ENCODE assay signal across 8 cellular contexts in genomic region chr4:51842554-51843308, GRCh38. TPM values are rescaled to one million over a fixed set of nuclear protein-coding genes. Genes with fewer than 3 reads are reported as not detected.
DNase-seq lines count a peak whose midpoint lies in the region; ATAC-seq, FAIRE-seq and TF ChIP-seq lines count a peak whose summit lies in the region.

Gene DCUN1D4, plus strand, starts transcription at chr4:51843153. Its CDS starts 90 bp downstream, at chr4:51843243.

- peak within 1 kb of the TSS; percentile 94 to 97 for H3K27ac ChIP-seq in kidney (ENCODE audit: low read depth in 2 of 2, low read length in 2 of 2)

- CTCF ChIA-PET in BJ (lab: Yijun Ruan, JAX) = interaction anchor here (1.4 kb wide), 1 partner anchor 10 kb away, joined by 4 read pairs; no protein-coding TSS in a partner anchor
- CTCF ChIA-PET in activated CD4-positive, alpha-beta T cell treated with anti-CD3 and anti-CD28 coated beads for 36 hours (lab: Charles Lee) = interaction anchor here (0.6 to 1.3 kb wide), 8 partner anchors 9 to 880 kb away, joined by 3 to 6 read pairs (median 3); no protein-coding TSS in a partner anchor

- peak within 1 kb of the TSS; percentile 50 to 84 for H3K9ac ChIP-seq in kidney (ENCODE audit: low read length in 2 of 2)

- peaks cover 4 to 9% of the 10 kb centered on the region in 2 donors for H3K4me1 ChIP-seq in kidney (ENCODE audit: control insufficient read depth in 1 of 2, insufficient read depth in 1 of 2, low read depth in 1 of 2, low read length in 2 of 2)

- FAIRE-seq in kidney (lab: Jason Lieb, UNC) = peak; percentile 94

- H3K4me3 ChIP-seq in BJ (ENCODE audit: low read depth, low read length) (peak within 1 kb of the TSS; percentile 93), choroid plexus epithelial cell (ENCODE audit: low read depth, low read length) (peak within 1 kb of the TSS; percentile 87), kidney (ENCODE audit: low read length in 2 of 2) (peak within 1 kb of the TSS; percentile 82 to 98)

- TF ChIP-seq CTCF in BJ (IDR thresholded peaks at IDR 0.05; ENCODE audit: insufficient read depth, low read depth, low read length) = peak; percentile 57
- TF ChIP-seq CTCF in choroid plexus epithelial cell (conservative IDR thresholded peaks at IDR 0.05; ENCODE audit: low read depth, low read length) = peak; percentile 42
- TF ChIP-seq CTCF in kidney (IDR thresholded peaks at IDR 0.05; ENCODE audit: borderline replicate concordance, extremely low read depth, insufficient read depth) = peak; percentile 36

- H3K27ac Mint-ChIP-seq in activated CD4-positive, alpha-beta T cell treated with anti-CD3 and anti-CD28 coated beads for 36 hours = peak within 1 kb of the TSS; percentile 90

- intact Hi-C loops in activated CD4-positive, alpha-beta T cell treated with anti-CD3 and anti-CD28 coated beads for 36 hours (cut with DNase I, micrococcal nuclease) = loop anchor here (1.0 to 5.0 kb wide), 7 partner anchors 50 to 1535 kb away; partner anchors contain the start of genes SGCB (in 2 of the 2), FIP1L1 (in 1 of the 2) and RASL11B (in 1 of the 2)
- intact Hi-C loops in kidney (cut with DNase I) = no loop called here

- H3K36me3 Mint-ChIP-seq in activated CD4-positive, alpha-beta T cell treated with anti-CD3 and anti-CD28 coated beads for 36 hours (ENCODE audit: low read depth) = peaks cover 4% of the 10 kb centered on the region

- peak; percentile 98 for DNase-seq in BJ (ENCODE audit: low read depth)
- peak; percentile 99 for DNase-seq in GM19238 (ENCODE audit: insufficient read length, low spot score)
- DNase-seq in NCI-H524 (lab: John Stamatoyannopoulos, UW) = peak; percentile 97 to 99
- peak; percentile 99 for DNase-seq in activated CD4-positive, alpha-beta T cell treated with anti-CD3 and anti-CD28 coated beads for 36 hours
- DNase-seq in choroid plexus epithelial cell (ENCODE audit: low read depth) = peak; percentile 100
- DNase-seq in kidney = peak; percentile 100
- peak; percentile 99 for DNase-seq in stimulated activated CD4-positive, alpha-beta T cell treated with anti-CD3 and anti-CD28 coated beads, Interleukin-15, amount 100 ng/mL, for 24 hours

- no peaks in the 10 kb centered on the region for H3K9me3 ChIP-seq in kidney (ENCODE audit: control insufficient read depth in 1 of 2, low read length in 2 of 2)

- H3K4me3 Mint-ChIP-seq in activated CD4-positive, alpha-beta T cell treated with anti-CD3 and anti-CD28 coated beads for 36 hours = peak within 1 kb of the TSS; percentile 84

- H3K9me3 Mint-ChIP-seq in activated CD4-positive, alpha-beta T cell treated with anti-CD3 and anti-CD28 coated beads for 36 hours (ENCODE audit: low read depth) = no peaks in the 10 kb centered on the region

- ATAC-seq in HG03442 (IDR thresholded peaks at IDR 0.05; ENCODE audit: unreplicated experiment) = peak; percentile 91
- ATAC-seq in activated CD4-positive, alpha-beta T cell treated with anti-CD3 and anti-CD28 coated beads for 36 hours = peak; percentile 92

- H3K4me1 Mint-ChIP-seq in activated CD4-positive, alpha-beta T cell treated with anti-CD3 and anti-CD28 coated beads for 36 hours = peaks cover 18% of the 10 kb centered on the region

- H3K36me3 ChIP-seq in BJ (ENCODE audit: control insufficient read depth, insufficient read depth, low read length) = no peaks in the 10 kb centered on the region
- no peaks in the 10 kb centered on the region for H3K36me3 ChIP-seq in kidney (ENCODE audit: control insufficient read depth in 1 of 2, insufficient read depth in 2 of 2, low read length in 2 of 2)

- POLR2A ChIA-PET in BJ (lab: Charles Lee) = no interaction called here
- POLR2A ChIA-PET in activated CD4-positive, alpha-beta T cell treated with anti-CD3 and anti-CD28 coated beads for 36 hours (lab: Charles Lee) = interaction anchor here (0.9 to 1.0 kb wide), 3 partner anchors 19 to 869 kb away, joined by 3 to 6 read pairs (median 3); partner anchors contain the start of gene SGCB

- H3K27me3 ChIP-seq in BJ (ENCODE audit: control insufficient read depth, insufficient read depth, low read length) = no peaks in the 10 kb centered on the region

- no peaks in the 10 kb centered on the region for H3K27me3 Mint-ChIP-seq in activated CD4-positive, alpha-beta T cell treated with anti-CD3 and anti-CD28 coated beads for 36 hours

RNA-seq across cellular contexts. Expression of gene DCUN1D4, which starts in this region (rescaled TPM):
- 50.7 and 69.2 TPM in 2 replicates for polyA plus RNA-seq in BJ (2011; rRNA removed)
- 54.9 and 59.7 TPM in 2 replicates for polyA minus RNA-seq in BJ (2011; rRNA and poly(A)+ RNA removed)
- 10 to 100 TPM; 31.2 to 41.2 TPM for total RNA-seq in activated CD4-positive, alpha-beta T cell treated with anti-CD3 and anti-CD28 coated beads for 36 hours
- 50.7 TPM for total RNA-seq in kidney
- 17.0 TPM for polyA plus RNA-seq in kidney (ENCODE audit: insufficient read depth, low read depth, low replicate concordance)

Comparison
In these comparisons a context has a peak if more than half of its experiments do, and no peak if none do; other contexts are left out.
1. Peak in every context shown above with its lines: DNase-seq, ATAC-seq, H3K4me3 ChIP-seq and H3K27ac ChIP-seq.